Comparison of ENCODE assay signal across 7 cellular contexts in the genomic region with DNA sequence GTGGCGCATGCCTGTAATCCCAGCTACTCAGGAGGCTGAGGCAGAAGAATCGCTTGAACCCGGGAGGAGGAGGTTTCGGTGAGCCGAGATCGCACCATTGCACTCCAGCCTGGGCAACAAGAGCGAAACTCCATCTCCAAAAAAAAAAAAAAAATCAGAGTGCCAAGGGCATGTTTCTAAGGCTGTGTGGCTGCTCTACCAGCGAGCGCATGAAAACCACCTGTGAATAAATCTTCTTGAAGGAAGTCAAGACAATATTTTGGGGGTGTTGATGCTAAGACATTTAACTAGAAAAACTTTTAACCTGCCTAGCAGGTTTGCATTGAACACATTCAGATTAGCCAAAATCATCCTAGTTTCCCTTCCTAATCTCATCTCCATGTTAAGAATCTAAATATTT.
DNase-seq lines count a peak whose midpoint lies in the region; ATAC-seq and TF ChIP-seq lines count a peak whose summit lies in the region.
"Not testable (repeated sequence)": the region's sequence is repeated elsewhere in the genome, so short reads cannot be mapped to it uniquely, and the experiment has no call there.

No MANE protein-coding gene starts in this region.

- ATAC-seq in T-cell (replicated peaks in 1 of 4); gastroesophageal sphincter: not testable (repeated sequence)
- peak; percentile 70 to 90 (median 89) for ATAC-seq in natural killer cell

- not testable (repeated sequence) for H3K27me3 Mint-ChIP-seq in CD14-positive monocyte (ENCODE audit: low read depth in 3 of 3); T-cell; activated T-cell treated with anti-CD3 and anti-CD28 coated beads, Interleukin-2, amount 50 U/mL, for 24 hours; activated naive CD8-positive, alpha-beta T cell; natural killer cell (ENCODE audit: low read depth in 2 of 2)

- H3K27ac Mint-ChIP-seq in CD14-positive monocyte (peak overlapping the region in 4 of 7 donors; percentile 30 to 70 (median 54)), T-cell (peak overlapping the region; percentile 19 to 48), natural killer cell (peak overlapping the region; percentile 63 to 85)
- H3K27ac Mint-ChIP-seq in activated T-cell treated with anti-CD3 and anti-CD28 coated beads, Interleukin-2, amount 50 U/mL, for 24 hours, result peak overlapping the region; percentile 44
- H3K27ac Mint-ChIP-seq in activated naive CD8-positive, alpha-beta T cell, result peak overlapping the region; percentile 82

- not testable (repeated sequence) for TF ChIP-seq EP300 in gastroesophageal sphincter (IDR thresholded peaks at IDR 0.05)

- H3K27me3 ChIP-seq in gastroesophageal sphincter, result not testable (repeated sequence)

- CTCF ChIA-PET in T-cell (lab: Charles Lee), result not testable (repeated sequence)

- not testable (repeated sequence) for H3K9me3 Mint-ChIP-seq in CD14-positive monocyte; T-cell; activated T-cell treated with anti-CD3 and anti-CD28 coated beads, Interleukin-2, amount 50 U/mL, for 24 hours; activated naive CD8-positive, alpha-beta T cell (ENCODE audit: low read depth); natural killer cell

- intact Hi-C loops in CD14-positive monocyte (cut with micrococcal nuclease); natural killer cell (cut with micrococcal nuclease): not testable (repeated sequence)

- H3K36me3 Mint-ChIP-seq in CD14-positive monocyte (peaks cover 45 to 58% of the 10 kb centered on the region in 2 donors), T-cell (peaks cover 34% of the 10 kb centered on the region), natural killer cell (peaks cover 12% of the 10 kb centered on the region)
- H3K36me3 Mint-ChIP-seq in activated T-cell treated with anti-CD3 and anti-CD28 coated beads, Interleukin-2, amount 50 U/mL, for 24 hours (ENCODE audit: low read depth), result peaks cover 90% of the 10 kb centered on the region
- peaks cover 19% of the 10 kb centered on the region for H3K36me3 Mint-ChIP-seq in activated naive CD8-positive, alpha-beta T cell

- peak overlapping the region in 3 of 4 donors; percentile 31 to 85 (median 50) for H3K27ac ChIP-seq in gastroesophageal sphincter

- not testable (repeated sequence) for TF ChIP-seq CTCF in CD14-positive monocyte (IDR thresholded peaks at IDR 0.05); gastroesophageal sphincter (IDR thresholded peaks at IDR 0.05); natural killer cell (IDR thresholded peaks at IDR 0.05)

- DNase-seq in CD14-positive monocyte (ENCODE audit: low spot score); T-cell; activated T-cell treated with anti-CD3 and anti-CD28 coated beads, Interleukin-2, amount 50 U/mL, for 24 hours; natural killer cell: not testable (repeated sequence)
- DNase-seq in stimulated activated CD8-positive, alpha-beta memory T cell treated with anti-CD3 and anti-CD28 coated beads, Interleukin-4, amount 100 ng/mL, for 48 hours, result peak; percentile 14

- WGBS in gastroesophageal sphincter (ENCODE audit: low coverage in 1 of 2), 2 donors, result 92 to 96% methylated on average over 2 to 9 of the region's 9 CpGs

- peaks cover 0 to 62% (median 3%) of the 10 kb centered on the region in 3 donors for H3K4me1 ChIP-seq in gastroesophageal sphincter

- POLR2A ChIA-PET in T-cell (lab: Charles Lee), result not testable (repeated sequence)

- peaks cover 0 to 38% of the 10 kb centered on the region in 2 donors for H3K36me3 ChIP-seq in gastroesophageal sphincter

- not testable (repeated sequence) for H3K9me3 ChIP-seq in gastroesophageal sphincter

- TF ChIP-seq POLR2A in gastroesophageal sphincter (IDR thresholded peaks at IDR 0.05), result not testable (repeated sequence)

- H3K4me1 Mint-ChIP-seq in CD14-positive monocyte (peaks cover 16% of the 10 kb centered on the region), T-cell (peaks cover 50 to 59% (median 52%) of the 10 kb centered on the region in 3 donors), natural killer cell (peaks cover 29 to 47% of the 10 kb centered on the region in 2 donors)
- H3K4me1 Mint-ChIP-seq in activated T-cell treated with anti-CD3 and anti-CD28 coated beads, Interleukin-2, amount 50 U/mL, for 24 hours (ENCODE audit: low read depth), result peaks cover 51% of the 10 kb centered on the region
- H3K4me1 Mint-ChIP-seq in activated naive CD8-positive, alpha-beta T cell (ENCODE audit: low read depth), result peaks cover 53% of the 10 kb centered on the region

- not testable (repeated sequence) for H3K4me3 ChIP-seq in gastroesophageal sphincter

- H3K4me3 Mint-ChIP-seq in CD14-positive monocyte; T-cell; activated T-cell treated with anti-CD3 and anti-CD28 coated beads, Interleukin-2, amount 50 U/mL, for 24 hours; activated naive CD8-positive, alpha-beta T cell: not testable (repeated sequence)
- peak overlapping the region; percentile 28 for H3K4me3 Mint-ChIP-seq in natural killer cell
